In the genomic region with DNA sequence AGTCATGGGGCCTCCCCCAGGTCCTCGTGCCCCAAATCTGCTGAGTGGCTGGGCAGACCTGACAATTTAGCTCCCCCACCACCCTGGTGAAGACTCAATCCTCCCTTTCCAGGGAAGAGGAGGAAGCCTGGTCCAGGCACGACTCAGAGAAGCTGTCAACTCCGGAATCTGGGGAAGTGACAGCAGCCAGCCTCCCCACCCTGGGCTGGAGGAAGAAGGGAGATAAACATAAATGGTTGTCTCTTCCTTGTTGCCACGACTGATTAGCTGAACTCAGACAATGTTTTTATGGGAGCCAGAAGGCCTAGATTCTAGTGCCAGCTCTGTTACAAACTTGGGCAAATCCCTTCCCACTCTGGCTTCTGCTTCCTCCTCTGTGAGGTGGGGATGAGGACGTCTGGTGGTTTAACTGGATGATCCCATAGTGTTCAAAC, we compare ENCODE assay signal across 9 cellular contexts. TPM values are rescaled to one million over a fixed set of nuclear protein-coding genes. Genes with fewer than 3 reads are reported as not detected.
DNase-seq lines count a peak whose midpoint lies in the region; ATAC-seq and TF ChIP-seq lines count a peak whose summit lies in the region.
"Had no signal": no experiment of that assay in that cellular context is flagged by ENCODE, and none has a peak within 500 bp of the region (broad histone marks: within the 10 kb centered on the region; RNA-seq: fewer than 3 reads in every experiment).

No MANE protein-coding gene starts in this region.

- H3K9me3 ChIP-seq in lower lobe of right lung = no peaks in the 10 kb centered on the region
- H3K9me3 ChIP-seq in stomach smooth muscle (ENCODE audit: control insufficient read depth in 2 of 2, low read length in 2 of 2) = no peaks in the 10 kb centered on the region
- H3K9me3 ChIP-seq: thoracic aorta had no signal

- peak overlapping the region; percentile 82 for H3K27ac ChIP-seq in lower lobe of right lung
- H3K27ac ChIP-seq in stomach smooth muscle (ENCODE audit: low read length) = peak overlapping the region; percentile 68

- H3K4me3 ChIP-seq in lower lobe of right lung (peak overlapping the region; percentile 7), stomach smooth muscle (ENCODE audit: low read length in 2 of 2) (peak overlapping the region; percentile 21 to 22)
- H3K4me3 ChIP-seq: thoracic aorta had no signal

- H3K27ac Mint-ChIP-seq in T-helper 2 cell treated with Interferon-gamma antibody and Interleukin-4, amounts not matched to agents 5 μg/mL and 100 μg/mL, for 36 hours = peak overlapping the region; percentile 75
- peak overlapping the region; percentile 86 for H3K27ac Mint-ChIP-seq in activated naive CD8-positive, alpha-beta T cell treated with anti-CD3 and anti-CD28 coated beads, Interleukin-2, amount 50 U/mL, for 24 hours

- TF ChIP-seq CTCF in lower lobe of right lung (IDR thresholded peaks at IDR 0.05) = no peak

- no peak overlapping the region for H3K4me3 Mint-ChIP-seq in T-helper 2 cell treated with Interferon-gamma antibody and Interleukin-4, amounts not matched to agents 5 μg/mL and 100 μg/mL, for 36 hours
- peak overlapping the region; percentile 1 for H3K4me3 Mint-ChIP-seq in activated naive CD8-positive, alpha-beta T cell treated with anti-CD3 and anti-CD28 coated beads, Interleukin-2, amount 50 U/mL, for 24 hours

- DNase-seq in T-helper 2 cell treated with Interferon-gamma antibody and Interleukin-4, amounts not matched to agents 5 μg/mL and 100 μg/mL, for 36 hours (ENCODE audit: low spot score) = no peak
- DNase-seq in T-helper 2 cell = no peak
- DNase-seq in activated naive CD8-positive, alpha-beta T cell treated with anti-CD3 and anti-CD28 coated beads, Interleukin-2, amount 50 U/mL, for 24 hours = no peak
- peak; percentile 55 for DNase-seq in lower lobe of right lung
- DNase-seq in NCI-H2196 treated with DMSO at 0.1 percent for 48 hours (lab: John Stamatoyannopoulos, UW; ENCODE audit: unreplicated experiment) = no peak

- H3K27me3 ChIP-seq in lower lobe of right lung (ENCODE audit: low read depth) (no peaks in the 10 kb centered on the region), stomach smooth muscle (ENCODE audit: control insufficient read depth in 1 of 2, insufficient read depth in 2 of 2, low read length in 2 of 2) (no peaks in the 10 kb centered on the region)

- no peak for ATAC-seq in activated naive CD8-positive, alpha-beta T cell treated with anti-CD3 and anti-CD28 coated beads, Interleukin-2, amount 50 U/mL, for 24 hours
- ATAC-seq in lower lobe of right lung = peak; percentile 54 to 59
- no peak for ATAC-seq in HG03571 (IDR thresholded peaks at IDR 0.05; ENCODE audit: unreplicated experiment)
- no peak for ATAC-seq in GM18520 (IDR thresholded peaks at IDR 0.05; ENCODE audit: unreplicated experiment)

- no peaks in the 10 kb centered on the region for H3K9me3 Mint-ChIP-seq in T-helper 2 cell treated with Interferon-gamma antibody and Interleukin-4, amounts not matched to agents 5 μg/mL and 100 μg/mL, for 36 hours
- H3K9me3 Mint-ChIP-seq in activated naive CD8-positive, alpha-beta T cell treated with anti-CD3 and anti-CD28 coated beads, Interleukin-2, amount 50 U/mL, for 24 hours = no peaks in the 10 kb centered on the region

- H3K36me3 ChIP-seq in lower lobe of right lung (peaks cover 7% of the 10 kb centered on the region), stomach smooth muscle (ENCODE audit: control insufficient read depth in 2 of 2, insufficient read depth in 2 of 2, low read length in 2 of 2) (no peaks in the 10 kb centered on the region)
- H3K36me3 ChIP-seq: thoracic aorta had no signal

- H3K36me3 Mint-ChIP-seq in T-helper 2 cell treated with Interferon-gamma antibody and Interleukin-4, amounts not matched to agents 5 μg/mL and 100 μg/mL, for 36 hours (ENCODE audit: low read depth) = peaks cover 32% of the 10 kb centered on the region
- H3K36me3 Mint-ChIP-seq in activated naive CD8-positive, alpha-beta T cell treated with anti-CD3 and anti-CD28 coated beads, Interleukin-2, amount 50 U/mL, for 24 hours (ENCODE audit: low read depth) = peaks cover 7% of the 10 kb centered on the region

- H3K4me1 ChIP-seq in lower lobe of right lung (peaks cover 62% of the 10 kb centered on the region), stomach smooth muscle (ENCODE audit: control insufficient read depth, insufficient read depth, low read length) (peaks cover 20% of the 10 kb centered on the region)

- peaks cover 50% of the 10 kb centered on the region for H3K4me1 Mint-ChIP-seq in T-helper 2 cell treated with Interferon-gamma antibody and Interleukin-4, amounts not matched to agents 5 μg/mL and 100 μg/mL, for 36 hours (ENCODE audit: low read depth)
- peaks cover 76% of the 10 kb centered on the region for H3K4me1 Mint-ChIP-seq in activated naive CD8-positive, alpha-beta T cell treated with anti-CD3 and anti-CD28 coated beads, Interleukin-2, amount 50 U/mL, for 24 hours

- no peak overlapping the region for H3K9ac ChIP-seq in stomach smooth muscle (ENCODE audit: low read length in 2 of 2)

- no peaks in the 10 kb centered on the region for H3K27me3 Mint-ChIP-seq in T-helper 2 cell treated with Interferon-gamma antibody and Interleukin-4, amounts not matched to agents 5 μg/mL and 100 μg/mL, for 36 hours (ENCODE audit: low read depth)
- H3K27me3 Mint-ChIP-seq in activated naive CD8-positive, alpha-beta T cell treated with anti-CD3 and anti-CD28 coated beads, Interleukin-2, amount 50 U/mL, for 24 hours = no peaks in the 10 kb centered on the region

- intact Hi-C loops in lower lobe of right lung (cut with DNase I) = no loop called here

RNA-seq across cellular contexts. Expression of gene CCDC69, which starts 15.4 kb away (rescaled TPM):
- 79.0 TPM for total RNA-seq in lower lobe of right lung

RNA-seq across cellular contexts. Expression of gene GM2A, which starts 44.5 kb away (rescaled TPM):
- total RNA-seq in lower lobe of right lung = 129 TPM

RNA-seq across cellular contexts. Expression of gene ANXA6, which starts 50.9 kb away (rescaled TPM):
- total RNA-seq in lower lobe of right lung = 120 TPM

Comparison
In these comparisons a context has a peak if more than half of its experiments do, and no peak if none do; other contexts are left out.
1. ATAC-seq: peak in lower lobe of right lung (2 of 2); none in activated naive CD8-positive, alpha-beta T cell treated with anti-CD3 and anti-CD28 coated beads, Interleukin-2, amount 50 U/mL, for 24 hours (single experiment), HG03571 (single experiment) and GM18520 (single experiment).